In the genomic region with DNA sequence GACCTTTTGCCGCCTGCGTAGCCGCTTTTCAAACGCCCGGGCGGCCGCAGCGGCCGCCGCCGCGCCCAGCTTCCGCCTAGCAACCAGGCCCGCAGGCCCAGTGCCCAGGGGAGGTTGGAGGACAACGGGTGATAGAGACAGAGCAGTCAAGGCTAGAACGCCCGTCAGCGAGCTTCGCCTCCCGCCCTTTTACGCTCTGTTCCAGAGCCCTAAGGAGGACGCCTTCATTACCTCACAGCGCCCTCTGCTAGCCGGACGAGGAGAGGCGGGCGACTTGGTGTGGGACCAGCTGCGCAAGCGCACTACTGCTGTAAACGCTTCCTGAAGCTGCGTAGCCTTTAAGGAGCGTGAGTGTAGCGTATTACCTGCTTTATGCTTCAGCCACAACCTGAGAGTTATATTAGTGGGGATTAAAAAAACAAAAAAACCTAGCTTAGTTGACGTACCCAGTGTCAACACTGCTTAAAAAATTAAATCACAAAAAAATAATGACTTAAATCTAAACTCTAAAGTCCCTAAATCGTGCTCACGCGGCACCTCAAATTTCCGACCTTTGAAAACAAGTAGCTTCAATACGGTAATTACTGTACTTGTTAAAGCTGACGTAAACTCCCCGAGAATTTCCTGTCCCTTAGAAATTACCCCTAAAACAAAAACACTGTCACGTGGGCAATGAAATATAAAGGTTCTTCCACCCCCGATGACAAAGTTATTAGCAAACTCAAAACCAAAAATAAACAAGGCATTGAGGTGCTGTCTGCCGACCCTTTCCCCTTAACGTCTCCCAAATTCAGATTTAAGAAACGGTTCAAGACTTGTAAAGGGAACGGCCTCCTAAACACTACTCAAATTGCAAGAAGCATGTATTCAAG, we compare ENCODE assay signal across 1 cellular context.
TF ChIP-seq lines count a peak whose summit lies in the region.

A gene (minus strand): TSS at position 126 of the 872 bp plus-strand sequence. CDS start 405 bp downstream, outside the sequence.

TF ChIP-seq in HepG2, 621 proteins besides CTCF, POLR2A, EP300 and RAD21 (continued from another document and continues in another):
- TF ChIP-seq, protein P1, sequence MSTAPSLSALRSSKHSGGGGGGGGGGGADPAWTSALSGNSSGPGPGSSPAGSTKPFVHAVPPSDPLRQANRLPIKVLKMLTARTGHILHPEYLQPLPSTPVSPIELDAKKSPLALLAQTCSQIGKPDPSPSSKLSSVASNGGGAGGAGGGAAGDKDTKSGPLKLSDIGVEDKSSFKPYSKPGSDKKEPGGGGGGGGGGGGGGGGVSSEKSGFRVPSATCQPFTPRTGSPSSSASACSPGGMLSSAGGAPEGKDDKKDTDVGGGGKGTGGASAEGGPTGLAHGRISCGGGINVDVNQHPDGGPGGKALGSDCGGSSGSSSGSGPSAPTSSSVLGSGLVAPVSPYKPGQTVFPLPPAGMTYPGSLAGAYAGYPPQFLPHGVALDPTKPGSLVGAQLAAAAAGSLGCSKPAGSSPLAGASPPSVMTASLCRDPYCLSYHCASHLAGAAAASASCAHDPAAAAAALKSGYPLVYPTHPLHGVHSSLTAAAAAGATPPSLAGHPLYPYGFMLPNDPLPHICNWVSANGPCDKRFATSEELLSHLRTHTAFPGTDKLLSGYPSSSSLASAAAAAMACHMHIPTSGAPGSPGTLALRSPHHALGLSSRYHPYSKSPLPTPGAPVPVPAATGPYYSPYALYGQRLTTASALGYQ (CRISPR knock-in tag; IDR thresholded peaks at IDR 0.05): no peak
- TF ChIP-seq ZNF33A (CRISPR knock-in tag; IDR thresholded peaks at IDR 0.05; ENCODE audit: borderline replicate concordance) (peak; percentile 82; the same call in 1 of the 2 replicates), JARID2 (CRISPR knock-in tag; IDR thresholded peaks at IDR 0.05; ENCODE audit: insufficient replicate concordance) (no peak), ZNF841 (CRISPR knock-in tag; IDR thresholded peaks at IDR 0.05; ENCODE audit: borderline replicate concordance) (no peak), ZNF207 (IDR thresholded peaks at IDR 0.05; ENCODE audit: borderline replicate concordance) (no peak), SOX13 (IDR thresholded peaks at IDR 0.05) (no peak), SOX13 (CRISPR knock-in tag; conservative IDR thresholded peaks at IDR 0.05 in 1 of 2, IDR thresholded peaks at IDR 0.05 in 1 of 2) (peak in 1 of 2 experiments; percentile 52; a peak in 1 of 4 replicates), ZNF543 (CRISPR knock-in tag; IDR thresholded peaks at IDR 0.05) (no peak), ZNF564 (CRISPR knock-in tag; IDR thresholded peaks at IDR 0.05) (peak; percentile 84), ZFYVE20 (CRISPR knock-in tag; IDR thresholded peaks at IDR 0.05; ENCODE audit: borderline replicate concordance, low read depth) (no peak), ZNF792 (CRISPR knock-in tag; IDR thresholded peaks at IDR 0.05) (peak; percentile 95), MTF2 (CRISPR knock-in tag; IDR thresholded peaks at IDR 0.05; ENCODE audit: borderline replicate concordance) (peak; percentile 91; the same call in 1 of the 2 replicates), ZNF572 (CRISPR knock-in tag; IDR thresholded peaks at IDR 0.05) (no peak), ZNF232 (CRISPR knock-in tag; IDR thresholded peaks at IDR 0.05; ENCODE audit: borderline replicate concordance) (no peak), POLR2AphosphoS5 (IDR thresholded peaks at IDR 0.05; ENCODE audit: low read depth, low read length) (peak; percentile 90), XBP1 (CRISPR knock-in tag; IDR thresholded peaks at IDR 0.05) (no peak), ZNF234 (CRISPR knock-in tag; conservative IDR thresholded peaks at IDR 0.05) (no peak), ARHGAP35 (CRISPR knock-in tag; IDR thresholded peaks at IDR 0.05; ENCODE audit: borderline replicate concordance) (no peak; the same call in 1 of the 2 replicates), GABPA (IDR thresholded peaks at IDR 0.05; ENCODE audit: low read depth, low read length) (no peak; the same call in 1 of the 2 replicates), GABPA (CRISPR knock-in tag; IDR thresholded peaks at IDR 0.05; ENCODE audit: low read depth) (peak; percentile 75), SIN3B (IDR thresholded peaks at IDR 0.05; ENCODE audit: low read length) (peak; percentile 68; the same call in 1 of the 2 replicates), MTF1 (CRISPR knock-in tag; IDR thresholded peaks at IDR 0.05) (0 out of 2 replicates have a peak, but pooled peaks have one; percentile 34), CBX5 (CRISPR knock-in tag; IDR thresholded peaks at IDR 0.05; ENCODE audit: borderline replicate concordance) (peak; percentile 87; the same call in 1 of the 2 replicates), ZNF468 (CRISPR knock-in tag; IDR thresholded peaks at IDR 0.05) (no peak), YEATS4 (CRISPR knock-in tag; IDR thresholded peaks at IDR 0.05; ENCODE audit: borderline replicate concordance) (peak; percentile 89), MBNL3 (CRISPR knock-in tag; conservative IDR thresholded peaks at IDR 0.05) (no peak), ZNF460 (CRISPR knock-in tag; IDR thresholded peaks at IDR 0.05; ENCODE audit: borderline replicate concordance) (no peak), IKZF1 (IDR thresholded peaks at IDR 0.05) (no peak), ZNF672 (CRISPR knock-in tag; IDR thresholded peaks at IDR 0.05) (no peak), ZNF563 (CRISPR knock-in tag; IDR thresholded peaks at IDR 0.05) (0 out of 2 replicates have a peak, but pooled peaks have one; percentile 0), RAD51 (IDR thresholded peaks at IDR 0.05; ENCODE audit: borderline replicate concordance) (0 out of 2 replicates have a peak, but pooled peaks have one; percentile 14), TCF7 (IDR thresholded peaks at IDR 0.05; ENCODE audit: low read depth) (no peak), ZNF891 (CRISPR knock-in tag; IDR thresholded peaks at IDR 0.05) (0 out of 2 replicates have a peak, but pooled peaks have one; percentile 3), ZNF136 (CRISPR knock-in tag; IDR thresholded peaks at IDR 0.05; ENCODE audit: low read depth) (no peak), NFYB (CRISPR knock-in tag; IDR thresholded peaks at IDR 0.05) (peak; percentile 37; the same call in 1 of the 2 replicates), NR2F2 (IDR thresholded peaks at IDR 0.05; ENCODE audit: borderline replicate concordance, low read depth) (no peak; the same call in 1 of the 2 replicates), MIER3 (CRISPR knock-in tag; IDR thresholded peaks at IDR 0.05; ENCODE audit: borderline replicate concordance) (peak; percentile 98; the same call in 1 of the 2 replicates), ZNF703 (CRISPR knock-in tag; IDR thresholded peaks at IDR 0.05; ENCODE audit: borderline replicate concordance) (no peak; the same call in 1 of the 2 replicates), HMGA1 (CRISPR knock-in tag; conservative IDR thresholded peaks at IDR 0.05) (no peak), SOX5 (CRISPR knock-in tag; IDR thresholded peaks at IDR 0.05; ENCODE audit: borderline replicate concordance) (peak; percentile 45; the same call in 1 of the 2 replicates), FOXK2 (IDR thresholded peaks at IDR 0.05) (no peak)
- TF ChIP-seq, protein P2, sequence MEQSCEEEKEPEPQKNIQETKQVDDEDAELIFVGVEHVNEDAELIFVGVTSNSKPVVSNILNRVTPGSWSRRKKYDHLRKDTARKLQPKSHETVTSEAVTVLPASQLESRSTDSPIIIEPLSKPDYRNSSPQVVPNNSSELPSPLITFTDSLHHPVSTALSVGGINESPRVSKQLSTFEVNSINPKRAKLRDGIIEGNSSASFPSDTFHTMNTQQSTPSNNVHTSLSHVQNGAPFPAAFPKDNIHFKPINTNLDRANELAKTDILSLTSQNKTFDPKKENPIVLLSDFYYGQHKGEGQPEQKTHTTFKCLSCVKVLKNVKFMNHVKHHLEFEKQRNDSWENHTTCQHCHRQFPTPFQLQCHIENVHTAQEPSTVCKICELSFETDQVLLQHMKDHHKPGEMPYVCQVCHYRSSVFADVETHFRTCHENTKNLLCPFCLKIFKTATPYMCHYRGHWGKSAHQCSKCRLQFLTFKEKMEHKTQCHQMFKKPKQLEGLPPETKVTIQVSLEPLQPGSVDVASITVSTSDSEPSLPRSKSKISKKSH (CRISPR knock-in tag; IDR thresholded peaks at IDR 0.05; ENCODE audit: borderline replicate concordance): peak; percentile 91; the same call in 1 of the 2 replicates
- TF ChIP-seq, protein P3, sequence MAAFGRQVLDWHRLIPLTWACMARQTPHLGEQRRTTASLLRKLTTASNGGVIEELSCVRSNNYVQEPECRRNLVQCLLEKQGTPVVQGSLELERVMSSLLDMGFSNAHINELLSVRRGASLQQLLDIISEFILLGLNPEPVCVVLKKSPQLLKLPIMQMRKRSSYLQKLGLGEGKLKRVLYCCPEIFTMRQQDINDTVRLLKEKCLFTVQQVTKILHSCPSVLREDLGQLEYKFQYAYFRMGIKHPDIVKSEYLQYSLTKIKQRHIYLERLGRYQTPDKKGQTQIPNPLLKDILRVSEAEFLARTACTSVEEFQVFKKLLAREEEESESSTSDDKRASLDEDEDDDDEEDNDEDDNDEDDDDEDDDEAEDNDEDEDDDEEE (CRISPR knock-in tag; IDR thresholded peaks at IDR 0.05): no peak
- TF ChIP-seq, protein P4, sequence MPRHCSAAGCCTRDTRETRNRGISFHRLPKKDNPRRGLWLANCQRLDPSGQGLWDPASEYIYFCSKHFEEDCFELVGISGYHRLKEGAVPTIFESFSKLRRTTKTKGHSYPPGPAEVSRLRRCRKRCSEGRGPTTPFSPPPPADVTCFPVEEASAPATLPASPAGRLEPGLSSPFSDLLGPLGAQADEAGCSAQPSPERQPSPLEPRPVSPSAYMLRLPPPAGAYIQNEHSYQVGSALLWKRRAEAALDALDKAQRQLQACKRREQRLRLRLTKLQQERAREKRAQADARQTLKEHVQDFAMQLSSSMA (CRISPR knock-in tag; IDR thresholded peaks at IDR 0.05): no peak
- TF ChIP-seq, protein P5, sequence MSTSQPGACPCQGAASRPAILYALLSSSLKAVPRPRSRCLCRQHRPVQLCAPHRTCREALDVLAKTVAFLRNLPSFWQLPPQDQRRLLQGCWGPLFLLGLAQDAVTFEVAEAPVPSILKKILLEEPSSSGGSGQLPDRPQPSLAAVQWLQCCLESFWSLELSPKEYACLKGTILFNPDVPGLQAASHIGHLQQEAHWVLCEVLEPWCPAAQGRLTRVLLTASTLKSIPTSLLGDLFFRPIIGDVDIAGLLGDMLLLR (CRISPR knock-in tag; IDR thresholded peaks at IDR 0.05): no peak
- TF ChIP-seq, protein P6, sequence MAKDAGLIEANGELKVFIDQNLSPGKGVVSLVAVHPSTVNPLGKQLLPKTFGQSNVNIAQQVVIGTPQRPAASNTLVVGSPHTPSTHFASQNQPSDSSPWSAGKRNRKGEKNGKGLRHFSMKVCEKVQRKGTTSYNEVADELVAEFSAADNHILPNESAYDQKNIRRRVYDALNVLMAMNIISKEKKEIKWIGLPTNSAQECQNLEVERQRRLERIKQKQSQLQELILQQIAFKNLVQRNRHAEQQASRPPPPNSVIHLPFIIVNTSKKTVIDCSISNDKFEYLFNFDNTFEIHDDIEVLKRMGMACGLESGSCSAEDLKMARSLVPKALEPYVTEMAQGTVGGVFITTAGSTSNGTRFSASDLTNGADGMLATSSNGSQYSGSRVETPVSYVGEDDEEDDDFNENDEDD (CRISPR knock-in tag; IDR thresholded peaks at IDR 0.05; ENCODE audit: borderline replicate concordance): peak; percentile 94; the same call in 1 of the 2 replicates
- TF ChIP-seq, protein P7, sequence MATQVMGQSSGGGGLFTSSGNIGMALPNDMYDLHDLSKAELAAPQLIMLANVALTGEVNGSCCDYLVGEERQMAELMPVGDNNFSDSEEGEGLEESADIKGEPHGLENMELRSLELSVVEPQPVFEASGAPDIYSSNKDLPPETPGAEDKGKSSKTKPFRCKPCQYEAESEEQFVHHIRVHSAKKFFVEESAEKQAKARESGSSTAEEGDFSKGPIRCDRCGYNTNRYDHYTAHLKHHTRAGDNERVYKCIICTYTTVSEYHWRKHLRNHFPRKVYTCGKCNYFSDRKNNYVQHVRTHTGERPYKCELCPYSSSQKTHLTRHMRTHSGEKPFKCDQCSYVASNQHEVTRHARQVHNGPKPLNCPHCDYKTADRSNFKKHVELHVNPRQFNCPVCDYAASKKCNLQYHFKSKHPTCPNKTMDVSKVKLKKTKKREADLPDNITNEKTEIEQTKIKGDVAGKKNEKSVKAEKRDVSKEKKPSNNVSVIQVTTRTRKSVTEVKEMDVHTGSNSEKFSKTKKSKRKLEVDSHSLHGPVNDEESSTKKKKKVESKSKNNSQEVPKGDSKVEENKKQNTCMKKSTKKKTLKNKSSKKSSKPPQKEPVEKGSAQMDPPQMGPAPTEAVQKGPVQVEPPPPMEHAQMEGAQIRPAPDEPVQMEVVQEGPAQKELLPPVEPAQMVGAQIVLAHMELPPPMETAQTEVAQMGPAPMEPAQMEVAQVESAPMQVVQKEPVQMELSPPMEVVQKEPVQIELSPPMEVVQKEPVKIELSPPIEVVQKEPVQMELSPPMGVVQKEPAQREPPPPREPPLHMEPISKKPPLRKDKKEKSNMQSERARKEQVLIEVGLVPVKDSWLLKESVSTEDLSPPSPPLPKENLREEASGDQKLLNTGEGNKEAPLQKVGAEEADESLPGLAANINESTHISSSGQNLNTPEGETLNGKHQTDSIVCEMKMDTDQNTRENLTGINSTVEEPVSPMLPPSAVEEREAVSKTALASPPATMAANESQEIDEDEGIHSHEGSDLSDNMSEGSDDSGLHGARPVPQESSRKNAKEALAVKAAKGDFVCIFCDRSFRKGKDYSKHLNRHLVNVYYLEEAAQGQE (IDR thresholded peaks at IDR 0.05; ENCODE audit: borderline replicate concordance in 1 of 2, low read depth in 1 of 2, low read length in 2 of 2): no peak; a peak in 1 of 4 replicates
- TF ChIP-seq, protein P8, sequence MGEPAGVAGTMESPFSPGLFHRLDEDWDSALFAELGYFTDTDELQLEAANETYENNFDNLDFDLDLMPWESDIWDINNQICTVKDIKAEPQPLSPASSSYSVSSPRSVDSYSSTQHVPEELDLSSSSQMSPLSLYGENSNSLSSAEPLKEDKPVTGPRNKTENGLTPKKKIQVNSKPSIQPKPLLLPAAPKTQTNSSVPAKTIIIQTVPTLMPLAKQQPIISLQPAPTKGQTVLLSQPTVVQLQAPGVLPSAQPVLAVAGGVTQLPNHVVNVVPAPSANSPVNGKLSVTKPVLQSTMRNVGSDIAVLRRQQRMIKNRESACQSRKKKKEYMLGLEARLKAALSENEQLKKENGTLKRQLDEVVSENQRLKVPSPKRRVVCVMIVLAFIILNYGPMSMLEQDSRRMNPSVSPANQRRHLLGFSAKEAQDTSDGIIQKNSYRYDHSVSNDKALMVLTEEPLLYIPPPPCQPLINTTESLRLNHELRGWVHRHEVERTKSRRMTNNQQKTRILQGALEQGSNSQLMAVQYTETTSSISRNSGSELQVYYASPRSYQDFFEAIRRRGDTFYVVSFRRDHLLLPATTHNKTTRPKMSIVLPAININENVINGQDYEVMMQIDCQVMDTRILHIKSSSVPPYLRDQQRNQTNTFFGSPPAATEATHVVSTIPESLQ (CRISPR knock-in tag; conservative IDR thresholded peaks at IDR 0.05): 0 out of 2 replicates have a peak, but pooled peaks have one; percentile 45
